In the genomic region with DNA sequence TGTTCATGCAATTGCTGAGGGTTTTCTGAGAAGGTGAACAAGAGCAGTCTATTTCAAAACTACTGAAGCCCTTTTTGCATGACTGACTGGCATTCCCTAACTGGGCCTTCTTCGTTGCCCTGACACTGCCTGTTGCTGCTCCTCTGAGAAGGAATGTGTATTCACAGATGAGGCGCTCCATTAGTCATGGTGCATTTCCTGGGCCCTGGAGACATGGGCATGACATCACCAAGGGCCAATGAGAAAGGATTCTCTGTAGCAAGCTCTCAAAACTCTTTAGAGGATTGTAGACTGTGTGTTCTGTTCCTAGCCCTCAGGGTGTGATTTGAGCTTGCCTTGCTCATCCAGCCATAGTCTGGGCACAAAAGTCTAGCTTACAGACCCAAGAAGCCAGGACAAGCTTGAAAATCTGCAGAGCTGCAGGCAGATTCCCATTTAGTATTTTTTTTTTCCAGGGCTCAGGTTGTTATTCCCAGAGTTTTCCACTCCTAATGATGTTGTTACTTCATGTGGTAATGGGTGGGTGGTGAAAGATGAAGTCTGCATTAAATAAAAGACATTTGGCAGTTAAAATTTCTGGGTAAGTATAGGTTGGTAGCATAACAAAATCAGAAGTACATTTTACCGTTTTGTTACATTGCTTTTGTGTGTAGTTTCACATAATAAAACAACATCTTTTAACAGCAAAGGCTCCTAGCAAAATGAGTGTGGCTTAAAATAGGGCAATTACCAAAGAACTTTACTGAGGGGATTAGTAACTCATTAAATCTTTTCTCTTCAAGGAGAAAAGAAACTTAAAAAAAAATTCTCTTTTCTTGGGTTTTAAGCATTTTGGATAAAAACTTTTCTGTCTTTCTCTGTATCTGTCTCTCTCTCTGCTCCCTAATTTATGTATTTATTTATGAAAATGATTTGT, we compare ENCODE assay signal across 8 cellular contexts.
DNase-seq lines count a peak whose midpoint lies in the region; ATAC-seq lines count a peak whose summit lies in the region.

No MANE protein-coding gene starts in this region.

- H3K4me1 ChIP-seq in muscle layer of duodenum (ENCODE audit: control insufficient read depth in 1 of 2, insufficient read depth in 2 of 2, low read length in 2 of 2), result peaks cover 4 to 29% of the 10 kb centered on the region in 2 donors

- H3K4me3 ChIP-seq in muscle layer of duodenum (ENCODE audit: low read depth in 1 of 2, low read length in 2 of 2), result no peak overlapping the region

- peak overlapping the region; percentile 91 for H3K27ac ChIP-seq in epithelial cell of prostate
- peak overlapping the region; percentile 96 for H3K27ac ChIP-seq in muscle layer of duodenum (ENCODE audit: low read length)

- H3K27me3 Mint-ChIP-seq in activated naive CD4-positive, alpha-beta T cell treated with anti-CD3 and anti-CD28 coated beads for 36 hours (ENCODE audit: low read depth), result no peaks in the 10 kb centered on the region

- intact Hi-C loops in activated naive CD4-positive, alpha-beta T cell treated with anti-CD3 and anti-CD28 coated beads for 36 hours (cut with micrococcal nuclease), result no loop called here

- no peak overlapping the region for H3K4me3 Mint-ChIP-seq in activated naive CD4-positive, alpha-beta T cell treated with anti-CD3 and anti-CD28 coated beads for 36 hours

- H3K36me3 ChIP-seq in muscle layer of duodenum (ENCODE audit: control insufficient read depth in 1 of 2, insufficient read depth in 2 of 2, low read length in 2 of 2), result no peaks in the 10 kb centered on the region

- CTCF ChIA-PET in activated naive CD4-positive, alpha-beta T cell treated with anti-CD3 and anti-CD28 coated beads for 36 hours (lab: Charles Lee), result interaction anchor here (0.6 kb wide), 1 partner anchor 160 kb away, joined by 5 read pairs; no protein-coding TSS in a partner anchor

- H3K9me3 ChIP-seq in muscle layer of duodenum (ENCODE audit: control insufficient read depth in 1 of 2, low read length in 2 of 2), result no peaks in the 10 kb centered on the region

- peak; percentile 41 for DNase-seq in activated naive CD4-positive, alpha-beta T cell treated with anti-CD3 and anti-CD28 coated beads for 36 hours
- DNase-seq in activated naive CD4-positive, alpha-beta T cell (lab: John Stamatoyannopoulos, UW), result no peak
- peak; percentile 12 for DNase-seq in OCI-M1 (lab: John Stamatoyannopoulos, UW)
- DNase-seq in epithelial cell of prostate (ENCODE audit: low read depth, low spot score), result peak; percentile 98
- DNase-seq in GF-D8 (lab: John Stamatoyannopoulos, UW), result no peak

- H3K27me3 ChIP-seq in muscle layer of duodenum (ENCODE audit: low read depth, low read length), result no peaks in the 10 kb centered on the region

- no peak overlapping the region for H3K27ac Mint-ChIP-seq in activated naive CD4-positive, alpha-beta T cell treated with anti-CD3 and anti-CD28 coated beads for 36 hours

- peaks cover under 1% of the 10 kb centered on the region for H3K36me3 Mint-ChIP-seq in activated naive CD4-positive, alpha-beta T cell treated with anti-CD3 and anti-CD28 coated beads for 36 hours (ENCODE audit: low read depth)

- peaks cover 9% of the 10 kb centered on the region for H3K4me1 Mint-ChIP-seq in activated naive CD4-positive, alpha-beta T cell treated with anti-CD3 and anti-CD28 coated beads for 36 hours (ENCODE audit: low read depth)

- ATAC-seq in GM21576 (IDR thresholded peaks at IDR 0.05; ENCODE audit: unreplicated experiment) (no peak), HG03025 (IDR thresholded peaks at IDR 0.05; ENCODE audit: low FRiP score, unreplicated experiment) (no peak)

- H3K9me3 Mint-ChIP-seq in activated naive CD4-positive, alpha-beta T cell treated with anti-CD3 and anti-CD28 coated beads for 36 hours, result no peaks in the 10 kb centered on the region

Comparison
In these comparisons a context has a peak if more than half of its experiments do, and no peak if none do; other contexts are left out.
1. DNase-seq: peak in activated naive CD4-positive, alpha-beta T cell treated with anti-CD3 and anti-CD28 coated beads for 36 hours (single experiment), OCI-M1 (single experiment) and epithelial cell of prostate (single experiment); none in activated naive CD4-positive, alpha-beta T cell (0 of 4) and GF-D8 (single experiment).